In the genomic region with DNA sequence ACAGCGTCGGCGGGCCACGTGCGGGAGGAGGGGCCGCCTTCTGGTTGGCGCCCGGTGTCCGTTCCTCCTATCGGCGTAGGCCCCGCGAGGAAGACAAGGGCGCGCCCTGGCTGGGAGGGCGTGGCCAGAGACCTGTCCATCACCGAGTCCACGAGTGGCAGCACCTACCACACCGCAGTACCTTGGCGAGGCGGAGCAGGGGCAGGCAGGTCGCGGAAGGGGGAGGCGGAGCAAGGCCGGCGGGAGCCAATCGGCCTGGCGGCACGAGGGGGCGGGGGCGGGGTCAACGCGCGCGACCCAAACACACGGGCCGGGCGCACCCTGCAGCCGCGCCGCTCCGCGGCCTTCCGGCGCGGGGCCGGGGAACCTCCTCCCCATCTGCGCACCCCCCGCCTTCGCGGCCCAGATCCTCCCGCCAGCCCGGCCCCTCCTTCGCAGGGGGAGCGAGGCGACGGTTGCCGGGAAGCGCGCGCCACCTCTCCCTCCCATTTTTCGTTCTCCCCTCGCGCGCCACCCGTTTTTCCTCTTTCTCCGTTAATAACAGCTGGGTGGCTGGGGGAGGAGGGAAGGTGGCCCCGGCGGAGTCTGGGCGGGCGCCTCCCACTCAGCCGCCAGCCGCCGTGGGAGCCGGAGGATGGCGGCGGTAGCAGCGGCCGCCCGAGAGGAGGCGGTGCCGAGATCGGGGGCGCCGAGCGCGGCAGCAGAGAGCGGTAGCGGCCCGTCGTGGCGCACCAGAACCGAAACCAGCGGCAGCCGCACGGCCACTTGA, we compare ENCODE assay signal across 8 cellular contexts. TPM values are rescaled to one million over a fixed set of nuclear protein-coding genes. Genes with fewer than 3 reads are reported as not detected.
A peak's percentile ranks its signal among the peaks of the same experiment; 100 is the strongest.
DNase-seq lines count a peak whose midpoint lies in the region; ATAC-seq and TF ChIP-seq lines count a peak whose summit lies in the region.

Gene ZNRF2, plus strand, starts transcription at position 300 of the 769 bp plus-strand sequence. CDS start 761 bp downstream, outside the sequence.

- H3K27me3 ChIP-seq in MM.1S (replicated peaks; ENCODE audit: insufficient read depth, low read length) (no peaks in the 10 kb centered on the region), foreskin keratinocyte (no peaks in the 10 kb centered on the region), neuron (ENCODE audit: insufficient read depth, low read length) (peaks cover 8% of the 10 kb centered on the region), subcutaneous abdominal adipose tissue (ENCODE audit: control insufficient read depth in 5 of 5, insufficient read depth in 4 of 5, low read length in 5 of 5) (no peaks in the 10 kb centered on the region)

- no peaks in the 10 kb centered on the region for H3K9me2 ChIP-seq in MM.1S (replicated peaks; ENCODE audit: insufficient read depth, low read length)

- DNase-seq in GDM1 (lab: John Stamatoyannopoulos, UW) (peak; percentile 100), HCEC 1CT (peak; percentile 98), MM.1S (peak; percentile 100), SIG-M5 (lab: John Stamatoyannopoulos, UW) (peak; percentile 93), foreskin keratinocyte (peak; percentile 95 to 97)
- DNase-seq in activated gamma-delta T cell treated with anti-CD3 and anti-CD28 coated beads, Interleukin-2, amount 50 U/mL, for 16 hours (ENCODE audit: low read depth): peak; percentile 99

- no peaks in the 10 kb centered on the region for H3K36me3 ChIP-seq in MM.1S (replicated peaks; ENCODE audit: insufficient read depth, low read length)
- H3K36me3 ChIP-seq in neuron (ENCODE audit: insufficient read depth, low read length): no peaks in the 10 kb centered on the region
- H3K36me3 ChIP-seq in subcutaneous abdominal adipose tissue (ENCODE audit: control insufficient read depth in 5 of 5, insufficient read depth in 5 of 5, low read length in 5 of 5): no peaks in the 10 kb centered on the region

- H3K4me3 ChIP-seq in MM.1S (ENCODE audit: low read length): peak within 1 kb of the TSS; percentile 69
- peak within 1 kb of the TSS; percentile 76 for H3K4me3 ChIP-seq in neuron (ENCODE audit: low read length)
- H3K4me3 ChIP-seq in subcutaneous abdominal adipose tissue (ENCODE audit: low read depth in 1 of 5, low read length in 5 of 5): peak within 1 kb of the TSS; percentile 69 to 94 (median 84)

- H3K27ac ChIP-seq in MM.1S (ENCODE audit: low read length) (peak within 1 kb of the TSS; percentile 90), foreskin keratinocyte (peak within 1 kb of the TSS; percentile 74), subcutaneous abdominal adipose tissue (ENCODE audit: low read depth, low read length) (peak within 1 kb of the TSS; percentile 80)

- ATAC-seq in foreskin keratinocyte: peak; percentile 93

- no peaks in the 10 kb centered on the region for H4K20me1 ChIP-seq in MM.1S (ENCODE audit: insufficient read depth, low read length)

- H3K9me3 ChIP-seq in MM.1S (replicated peaks; ENCODE audit: insufficient read depth, low read length) (no peaks in the 10 kb centered on the region), neuron (ENCODE audit: low read length) (no peaks in the 10 kb centered on the region), subcutaneous abdominal adipose tissue (ENCODE audit: control insufficient read depth in 5 of 5, low read length in 5 of 5) (no peaks in the 10 kb centered on the region)

- peaks cover 17% of the 10 kb centered on the region for H3F3A ChIP-seq in MM.1S (ENCODE audit: insufficient read depth, low read length)

- H3K79me2 ChIP-seq in MM.1S (ENCODE audit: low read length): peaks cover 32% of the 10 kb centered on the region

- peak within 1 kb of the TSS; percentile 79 for H3K9ac ChIP-seq in MM.1S (ENCODE audit: low read length)
- peak within 1 kb of the TSS in 4 of 5 donors; percentile 53 to 88 (median 82) for H3K9ac ChIP-seq in subcutaneous abdominal adipose tissue (ENCODE audit: low read length in 5 of 5)

- peak within 1 kb of the TSS; percentile 82 for H3K4me2 ChIP-seq in MM.1S (ENCODE audit: low read depth, low read length)

- H2AFZ ChIP-seq in MM.1S (ENCODE audit: low read length) (peak within 1 kb of the TSS; percentile 73), neuron (ENCODE audit: low read depth, low read length) (peak within 1 kb of the TSS; percentile 91)

- H3K4me1 ChIP-seq in MM.1S (ENCODE audit: low read length) (peaks cover 15% of the 10 kb centered on the region), foreskin keratinocyte (peaks cover 15% of the 10 kb centered on the region), neuron (ENCODE audit: insufficient read depth, low read length) (peaks cover 20% of the 10 kb centered on the region), subcutaneous abdominal adipose tissue (ENCODE audit: control insufficient read depth in 5 of 5, insufficient read depth in 5 of 5, low read length in 5 of 5) (peaks cover 0 to 20% (median 14%) of the 10 kb centered on the region in 5 donors)

- TF ChIP-seq CTCF in MM.1S (IDR thresholded peaks at IDR 0.05; ENCODE audit: low read length) (peak; percentile 40), foreskin keratinocyte (conservative IDR thresholded peaks at IDR 0.05) (peak; percentile 83)

RNA-seq across cellular contexts. Expression of gene ZNRF2, which starts in this region (rescaled TPM):
- 7.3 and 8.2 TPM in 2 replicates for total RNA-seq in foreskin keratinocyte
- polyA plus RNA-seq in foreskin keratinocyte: 3.7 and 4.3 TPM in 2 replicates

Comparison
In these comparisons a context has a peak if more than half of its experiments do, and no peak if none do; other contexts are left out.
1. Peak in every context shown above with its lines: DNase-seq, ATAC-seq, H3K4me3 ChIP-seq and H3K27ac ChIP-seq.